12 cellular contexts compared by ENCODE assay signal in genomic region chr22:46293591-46294260, GRCh38. TPM values are rescaled to one million over a fixed set of nuclear protein-coding genes. Genes with fewer than 3 reads are reported as not detected.
DNase-seq lines count a peak whose midpoint lies in the region; ATAC-seq, FAIRE-seq and TF ChIP-seq lines count a peak whose summit lies in the region.
"Had no signal": no experiment of that assay in that cellular context is flagged by ENCODE, and none has a peak within 500 bp of the region (broad histone marks: within the 10 kb centered on the region; RNA-seq: fewer than 3 reads in every experiment).

No MANE protein-coding gene starts in this region.

- peaks cover 19% of the 10 kb centered on the region for H3K79me2 ChIP-seq in astrocyte (ENCODE audit: insufficient read depth, low read length)

- peaks cover 9% of the 10 kb centered on the region for H3K36me3 Mint-ChIP-seq in astrocyte (ENCODE audit: low read depth, unreplicated experiment)

- CTCF ChIA-PET in AG04450 (lab: Charles Lee) = no interaction called here

- no peaks in the 10 kb centered on the region for H3K9me3 Mint-ChIP-seq in astrocyte (ENCODE audit: unreplicated experiment)
- H3K9me3 Mint-ChIP-seq: activated naive CD4-positive, alpha-beta T cell treated with anti-CD3 and anti-CD28 coated beads, Interleukin-2, amount 50 U/mL, for 72 hours had no signal

- H3K9me3 ChIP-seq in AG04450 (ENCODE audit: control insufficient read depth, insufficient read depth, low read length) (peaks cover 10% of the 10 kb centered on the region), astrocyte (ENCODE audit: insufficient read depth, low read depth, low read length) (no peaks in the 10 kb centered on the region)
- H3K9me3 ChIP-seq: upper lobe of left lung had no signal

- ATAC-seq in HG03097 (IDR thresholded peaks at IDR 0.05; ENCODE audit: low FRiP score, unreplicated experiment) (no peak), GM18858 (IDR thresholded peaks at IDR 0.05; ENCODE audit: unreplicated experiment) (no peak), GM21576 (IDR thresholded peaks at IDR 0.05; ENCODE audit: unreplicated experiment) (no peak)
- ATAC-seq: activated naive CD4-positive, alpha-beta T cell treated with anti-CD3 and anti-CD28 coated beads, Interleukin-2, amount 50 U/mL, for 72 hours had no signal

- H3K27me3 ChIP-seq in AG04450 (ENCODE audit: control insufficient read depth, insufficient read depth, low read length) (no peaks in the 10 kb centered on the region), astrocyte (ENCODE audit: insufficient read depth, low read length) (no peaks in the 10 kb centered on the region)
- H3K27me3 ChIP-seq: upper lobe of left lung had no signal

- H3K4me1 Mint-ChIP-seq in astrocyte (ENCODE audit: low read depth, unreplicated experiment) = peaks cover 15% of the 10 kb centered on the region

- no peak overlapping the region for H2AFZ ChIP-seq in astrocyte (ENCODE audit: low read depth, low read length)

- H3K36me3 ChIP-seq in astrocyte (ENCODE audit: insufficient read depth, low read length) = peaks cover 3% of the 10 kb centered on the region

- peak overlapping the region; percentile 50 for H3K27ac Mint-ChIP-seq in astrocyte (ENCODE audit: unreplicated experiment)

- no peak overlapping the region for H3K4me3 Mint-ChIP-seq in astrocyte (ENCODE audit: unreplicated experiment)

- no peak for FAIRE-seq in astrocyte (lab: Jason Lieb, UNC)
- FAIRE-seq: G401.6, small intestine had no signal

- H3K27ac ChIP-seq in AG04450 (ENCODE audit: low read depth, low read length) = peak overlapping the region; percentile 21
- no peak overlapping the region for H3K27ac ChIP-seq in astrocyte (ENCODE audit: low read depth, low read length)

- no peak for TF ChIP-seq CTCF in AG04450 (IDR thresholded peaks at IDR 0.05; ENCODE audit: low read depth, low read length)
- TF ChIP-seq CTCF in HFF-Myc (IDR thresholded peaks at IDR 0.05; ENCODE audit: low read depth, low read length, missing control alignments) = no peak
- TF ChIP-seq CTCF in astrocyte (IDR thresholded peaks at IDR 0.05; ENCODE audit: insufficient read depth, low read depth, low read length) = no peak

- no peaks in the 10 kb centered on the region for H3K27me3 Mint-ChIP-seq in astrocyte (ENCODE audit: low read depth, unreplicated experiment)

- POLR2A ChIA-PET in AG04450 (lab: Yijun Ruan, JAX) = no interaction called here

- no peak overlapping the region for H3K4me3 ChIP-seq in AG04450 (ENCODE audit: low read depth, low read length)
- no peak overlapping the region for H3K4me3 ChIP-seq in HFF-Myc (replicated peaks; ENCODE audit: low read depth, low read length)
- no peak overlapping the region for H3K4me3 ChIP-seq in astrocyte (ENCODE audit: insufficient read depth, low read depth, low read length)
- H3K4me3 ChIP-seq: upper lobe of left lung had no signal

- peak overlapping the region; percentile 12 for H3K9ac ChIP-seq in astrocyte (ENCODE audit: low read length)

- no peak for DNase-seq in AG04450 (ENCODE audit: low read depth, low spot score)
- peak; percentile 49 for DNase-seq in HFF-Myc (ENCODE audit: extremely low read depth, low read depth)
- peak; percentile 29 for DNase-seq in astrocyte (ENCODE audit: low read depth)
- peak; percentile 62 for DNase-seq in medulla oblongata (ENCODE audit: extremely low spot score)
- DNase-seq in effector CD4-positive, alpha-beta T cell = no peak
- DNase-seq: small intestine had no signal

- peak overlapping the region; percentile 34 for H3K4me2 ChIP-seq in astrocyte (ENCODE audit: low read length)

- H3K4me1 ChIP-seq in astrocyte (ENCODE audit: insufficient read depth, low read length) = peaks cover 20% of the 10 kb centered on the region

- H4K20me1 ChIP-seq in astrocyte (ENCODE audit: insufficient read depth, low read length) = no peaks in the 10 kb centered on the region

RNA-seq across cellular contexts. Expression of gene GTSE1, which starts 2.9 kb away (rescaled TPM):
- 3.6 and 4.0 TPM in 2 replicates for polyA plus RNA-seq in AG04450 (2011; rRNA removed)
- 3.0 and 3.9 TPM in 2 replicates for polyA minus RNA-seq in AG04450 (2011; rRNA and poly(A)+ RNA removed)
- total RNA-seq in astrocyte = 2.4 and 4.1 TPM in 2 replicates

RNA-seq across cellular contexts. Expression of gene TTC38, which starts 25.9 kb away (rescaled TPM):
- polyA plus RNA-seq in AG04450 (2011; rRNA removed) = 23.7 and 25.5 TPM in 2 replicates
- 22.9 and 25.2 TPM in 2 replicates for polyA minus RNA-seq in AG04450 (2011; rRNA and poly(A)+ RNA removed)
- 15.0 and 16.1 TPM in 2 replicates for total RNA-seq in astrocyte

RNA-seq across cellular contexts. Expression of gene PKDREJ, which starts 30.6 kb away (rescaled TPM):
- 0.01 TPM in 2 replicates for polyA plus RNA-seq in AG04450 (2011; rRNA removed)
- polyA minus RNA-seq in AG04450 (2011; rRNA and poly(A)+ RNA removed) = 0.05 and 0.09 TPM in 2 replicates
- total RNA-seq in astrocyte = not detected in 2 replicates

RNA-seq across cellular contexts. Expression of gene TRMU, which starts 41.8 kb away (rescaled TPM):
- polyA plus RNA-seq in AG04450 (2011; rRNA removed) = 19.7 and 23.7 TPM in 2 replicates
- 20.7 TPM in 2 replicates for polyA minus RNA-seq in AG04450 (2011; rRNA and poly(A)+ RNA removed)
- 29.6 and 33.4 TPM in 2 replicates for total RNA-seq in astrocyte

RNA-seq across cellular contexts. Expression of gene CDPF1, which starts 43.6 kb away (rescaled TPM):
- 7.7 and 8.7 TPM in 2 replicates for polyA plus RNA-seq in AG04450 (2011; rRNA removed)
- polyA minus RNA-seq in AG04450 (2011; rRNA and poly(A)+ RNA removed) = 3.5 and 4.0 TPM in 2 replicates
- total RNA-seq in astrocyte = 5.4 and 5.7 TPM in 2 replicates

Comparison
In these comparisons a context has a peak if more than half of its experiments do, and no peak if none do; other contexts are left out.
1. DNase-seq: peak in HFF-Myc (single experiment), astrocyte (single experiment) and medulla oblongata (single experiment); none in AG04450 (single experiment) and effector CD4-positive, alpha-beta T cell (single experiment).